ENCODE assay signal across 8 cellular contexts in the genomic region with DNA sequence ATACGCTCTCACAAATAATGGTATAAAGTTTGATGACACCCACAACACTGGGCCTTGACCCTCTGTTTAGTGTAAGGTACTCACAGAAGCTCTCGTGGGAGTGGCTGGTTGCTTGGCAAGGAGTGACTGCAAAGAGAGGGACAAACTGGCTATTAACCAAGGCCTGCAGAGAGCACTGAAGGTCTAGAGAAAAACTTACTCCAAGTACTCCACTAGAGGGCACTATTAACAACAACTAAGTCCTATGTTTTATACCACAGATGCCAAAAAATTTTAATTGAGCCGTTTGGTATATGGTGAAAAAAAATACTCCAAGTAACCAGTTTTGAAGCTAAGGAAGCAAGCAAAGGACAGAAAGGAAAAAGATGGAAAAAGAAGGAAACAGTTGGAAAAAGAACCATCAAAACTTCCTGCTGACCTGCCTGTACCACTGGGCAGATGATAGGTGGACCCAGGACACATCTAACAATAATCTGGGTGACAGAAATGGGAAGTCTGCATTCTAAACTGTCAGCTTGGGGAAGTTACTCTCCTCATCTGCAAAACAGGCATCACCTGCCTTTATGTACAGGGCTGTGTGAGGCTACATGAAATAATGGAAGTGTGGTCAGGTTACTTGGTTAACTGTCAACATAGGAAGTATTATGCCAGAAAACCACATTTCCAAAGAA. TPM values are rescaled to one million over a fixed set of nuclear protein-coding genes. Genes with fewer than 3 reads are reported as not detected.
DNase-seq lines count a peak whose midpoint lies in the region; ATAC-seq, FAIRE-seq and TF ChIP-seq lines count a peak whose summit lies in the region.

No MANE protein-coding gene starts in this region.

- FAIRE-seq in astrocyte (lab: Jason Lieb, UNC), result peak; percentile 56

- H3K4me1 ChIP-seq in astrocyte (ENCODE audit: insufficient read depth, low read length) (no peaks in the 10 kb centered on the region), right atrium auricular region (peaks cover 0 to 9% of the 10 kb centered on the region in 2 donors), spleen (peaks cover 0 to 18% (median 9%) of the 10 kb centered on the region in 6 donors)

- TF ChIP-seq CTCF in HFFc6 (IDR thresholded peaks at IDR 0.05) (peak; percentile 87), astrocyte (IDR thresholded peaks at IDR 0.05; ENCODE audit: insufficient read depth, low read depth, low read length) (peak; percentile 62), right atrium auricular region (IDR thresholded peaks at IDR 0.05) (peak; percentile 48 to 79), spleen (IDR thresholded peaks at IDR 0.05 in 8 of 11, conservative IDR thresholded peaks at IDR 0.05 in 3 of 11) (peak; percentile 43 to 83 (median 70))

- peaks cover 57% of the 10 kb centered on the region for H4K20me1 ChIP-seq in astrocyte (ENCODE audit: insufficient read depth, low read length)

- no peak overlapping the region for H3K4me2 ChIP-seq in astrocyte (ENCODE audit: low read length)

- H3K9me3 ChIP-seq in astrocyte (ENCODE audit: insufficient read depth, low read depth, low read length) (no peaks in the 10 kb centered on the region), right atrium auricular region (no peaks in the 10 kb centered on the region), spleen (no peaks in the 10 kb centered on the region)

- H3K27me3 ChIP-seq in astrocyte (ENCODE audit: insufficient read depth, low read length), result no peaks in the 10 kb centered on the region
- H3K27me3 ChIP-seq in right atrium auricular region, result no peaks in the 10 kb centered on the region
- no peaks in the 10 kb centered on the region for H3K27me3 ChIP-seq in spleen (replicated peaks in 1 of 7)

- 27 to 35% (median 34%) methylated on average over 3 of the region's 3 CpGs for WGBS in spleen, 5 donors

- H3K36me3 Mint-ChIP-seq in HFFc6 (ENCODE audit: low read depth), result peaks cover 62% of the 10 kb centered on the region
- peaks cover 29% of the 10 kb centered on the region for H3K36me3 Mint-ChIP-seq in astrocyte (ENCODE audit: low read depth, unreplicated experiment)

- 0 out of 2 replicates have a peak, but pooled peaks cover 4% of the 10 kb centered on the region for H3K27me3 Mint-ChIP-seq in HFFc6 (ENCODE audit: insufficient read depth)
- no peaks in the 10 kb centered on the region for H3K27me3 Mint-ChIP-seq in astrocyte (ENCODE audit: low read depth, unreplicated experiment)

- no peaks in the 10 kb centered on the region for H3K9me3 Mint-ChIP-seq in HFFc6
- H3K9me3 Mint-ChIP-seq in astrocyte (ENCODE audit: unreplicated experiment), result no peaks in the 10 kb centered on the region

- H3K27ac Mint-ChIP-seq in HFFc6 (peak overlapping the region; percentile 43), astrocyte (ENCODE audit: unreplicated experiment) (no peak overlapping the region)

- H3K36me3 ChIP-seq in astrocyte (ENCODE audit: insufficient read depth, low read length), result peaks cover 75% of the 10 kb centered on the region
- H3K36me3 ChIP-seq in right atrium auricular region, result peaks cover 82% of the 10 kb centered on the region
- peaks cover 14 to 99% (median 85%) of the 10 kb centered on the region in 6 donors for H3K36me3 ChIP-seq in spleen

- in situ Hi-C loops in Caki2 (cut with HindIII; ENCODE audit: low pct_unique_long_range_greater_than_20kb, low sequenced_read_pairs), result no loop called here

- TF ChIP-seq POLR2A in spleen (IDR thresholded peaks at IDR 0.05), result no peak

- no peak overlapping the region for H3K4me3 Mint-ChIP-seq in HFFc6
- H3K4me3 Mint-ChIP-seq in astrocyte (ENCODE audit: unreplicated experiment), result no peak overlapping the region

- no peak overlapping the region for H2AFZ ChIP-seq in astrocyte (ENCODE audit: low read depth, low read length)

- peaks cover 8% of the 10 kb centered on the region for H3K4me1 Mint-ChIP-seq in HFFc6 (ENCODE audit: low read depth)
- no peaks in the 10 kb centered on the region for H3K4me1 Mint-ChIP-seq in astrocyte (ENCODE audit: low read depth, unreplicated experiment)

- intact Hi-C loops in spleen (cut with DNase I; ENCODE audit: low total_unique reads), result no loop called here

- peaks cover 6% of the 10 kb centered on the region for H3K79me2 ChIP-seq in astrocyte (ENCODE audit: insufficient read depth, low read length)

- ATAC-seq in HG02623 (IDR thresholded peaks at IDR 0.05; ENCODE audit: unreplicated experiment), result no peak

- DNase-seq in Caki2 (ENCODE audit: low read depth) (peak; percentile 47), HFFc6 (peak; percentile 67), NCI-H446 treated with DMSO at 0.1 percent for 48 hours (lab: John Stamatoyannopoulos, UW) (peak; percentile 43), astrocyte (ENCODE audit: low read depth) (peak; percentile 54), right atrium auricular region (ENCODE audit: low spot score) (no peak), spleen (no peak), UCSD-AML1 (lab: John Stamatoyannopoulos, UW; ENCODE audit: unreplicated experiment) (no peak)

- no peak overlapping the region for H3K9ac ChIP-seq in astrocyte (ENCODE audit: low read length)

- H3K4me3 ChIP-seq in astrocyte (ENCODE audit: insufficient read depth, low read depth, low read length), result no peak overlapping the region
- H3K4me3 ChIP-seq in right atrium auricular region, result no peak overlapping the region
- H3K4me3 ChIP-seq in spleen, result no peak overlapping the region

- H3K27ac ChIP-seq in astrocyte (ENCODE audit: low read depth, low read length), result no peak overlapping the region
- no peak overlapping the region for H3K27ac ChIP-seq in right atrium auricular region
- peak overlapping the region in 4 of 8 donors; percentile 1 to 41 (median 14) for H3K27ac ChIP-seq in spleen

RNA-seq across cellular contexts. Expression of gene DYNC1LI2, which starts 23.2 kb away (rescaled TPM):
- total RNA-seq in Caki2 (2014; rRNA removed; shearing (Covaris generic); ENCODE audit: low replicate concordance), result 45.7 and 66.9 TPM in 2 replicates
- 100 to 1,000 TPM in 3 of 6 experiments, 10 to 100 TPM in 3; 84.7 to 103 (median 99.7) TPM for total RNA-seq in HFFc6 (2021; fragmentation: NEBNext Ultra II Directional; extraction: Animal tissue kit (Norgen Biotek cat#: 25700))
- total RNA-seq in astrocyte, result 133 and 150 TPM in 2 replicates
- 10 to 100 TPM; 76.9 to 89.6 TPM for total RNA-seq in right atrium auricular region
- 100 to 1,000 TPM in 5 of 7 donors, 10 to 100 TPM in 2; 77.7 to 132 (median 118) TPM for total RNA-seq in spleen
- 10 to 100 TPM; 15.6 to 33.2 (median 24.5) TPM for polyA plus RNA-seq in spleen

RNA-seq across cellular contexts. Expression of gene CMTM4, which starts 31.7 kb away (rescaled TPM):
- 14.3 and 16.2 TPM in 2 replicates for total RNA-seq in Caki2 (2014; rRNA removed; shearing (Covaris generic); ENCODE audit: low replicate concordance)
- 10 to 100 TPM; 14.2 to 22.0 (median 18.8) TPM for total RNA-seq in HFFc6 (2021; fragmentation: NEBNext Ultra II Directional; extraction: Animal tissue kit (Norgen Biotek cat#: 25700))
- total RNA-seq in astrocyte (20.2 and 20.9 TPM in 2 replicates), right atrium auricular region (10 to 100 TPM in 1 of 2 donors, 1 to 10 TPM in 1; 7.5 to 15.2 TPM), spleen (10 to 100 TPM in 1 of 7 donors, 1 to 10 TPM in 6; 3.8 to 10.2 (median 7.4) TPM)
- polyA plus RNA-seq in spleen, result 1 to 10 TPM in 2 of 3 donors, under 1 TPM in 1; 0.70 to 1.5 (median 1.1) TPM

Comparison
In these comparisons a context has a peak if more than half of its experiments do, and no peak if none do; other contexts are left out.
1. DNase-seq: peak in Caki2 (single experiment), HFFc6 (single experiment), NCI-H446 treated with DMSO at 0.1 percent for 48 hours (single experiment) and astrocyte (single experiment); none in right atrium auricular region (single experiment), spleen (single experiment) and UCSD-AML1 (single experiment).
2. Peak in every context shown above with its lines, with median percentiles within 50 percentile points of each other: CTCF ChIP-seq.